Comparison of ENCODE assay signal across 12 cellular contexts in genomic region chr2:217822296-217823252, GRCh38.
DNase-seq lines count a peak whose midpoint lies in the region; ATAC-seq and TF ChIP-seq lines count a peak whose summit lies in the region.
"Had no signal": no experiment of that assay in that cellular context is flagged by ENCODE, and none has a peak within 500 bp of the region (broad histone marks: within the 10 kb centered on the region; RNA-seq: fewer than 3 reads in every experiment).

No MANE protein-coding gene starts in this region.

- TF ChIP-seq CTCF in WTC11 (IDR thresholded peaks at IDR 0.05) (no peak), fibroblast of the aortic adventitia (IDR thresholded peaks at IDR 0.05; ENCODE audit: insufficient read depth, low read length) (peak; percentile 30)

- peaks cover 15% of the 10 kb centered on the region for H3K4me1 Mint-ChIP-seq in WTC11
- H3K4me1 Mint-ChIP-seq in activated CD8-positive, alpha-beta memory T cell treated with anti-CD3 and anti-CD28 coated beads, Interleukin-2, amount 10 ng/mL, durations not matched to agents 7 days and 5 days, result no peaks in the 10 kb centered on the region
- H3K4me1 Mint-ChIP-seq: CD4-positive, alpha-beta memory T cell had no signal

- peaks cover 14% of the 10 kb centered on the region for H3K36me3 ChIP-seq in rectal smooth muscle tissue (ENCODE audit: control insufficient read depth, insufficient read depth, low read length)

- no peaks in the 10 kb centered on the region for H3K27me3 ChIP-seq in rectal smooth muscle tissue (ENCODE audit: control insufficient read depth, insufficient read depth, low read length)
- H3K27me3 ChIP-seq: dorsolateral prefrontal cortex, Peyer's patch had no signal

- H3K27ac Mint-ChIP-seq in WTC11, result peak overlapping the region; percentile 79
- H3K27ac Mint-ChIP-seq in activated CD8-positive, alpha-beta memory T cell treated with anti-CD3 and anti-CD28 coated beads, Interleukin-2, amount 10 ng/mL, durations not matched to agents 7 days and 5 days, result no peak overlapping the region
- H3K27ac Mint-ChIP-seq: CD4-positive, alpha-beta memory T cell had no signal

- H3K9ac ChIP-seq in rectal smooth muscle tissue (ENCODE audit: low read length), result no peak overlapping the region

- CTCF ChIA-PET in WTC11 (lab: Charles Lee), result interaction anchor here (0.5 to 1.4 kb wide), 3 partner anchors 33 to 1227 kb away, joined by 3 to 6 read pairs (median 4); no protein-coding TSS in a partner anchor
- CTCF ChIA-PET in activated CD8-positive, alpha-beta memory T cell treated with anti-CD3 and anti-CD28 coated beads, Interleukin-2, amount 10 ng/mL, durations not matched to agents 7 days and 5 days (lab: Charles Lee), result no interaction called here

- peak; percentile 55 for DNase-seq in AG20443 (ENCODE audit: low spot score)
- no peak for DNase-seq in WTC11 (ENCODE audit: low spot score)
- peak; percentile 54 for DNase-seq in fibroblast of the aortic adventitia (ENCODE audit: low read depth)
- no peak for DNase-seq in activated CD8-positive, alpha-beta memory T cell treated with anti-CD3 and anti-CD28 coated beads, Interleukin-2, amount 10 ng/mL, durations not matched to agents 7 days and 5 days
- DNase-seq in stimulated activated CD4-positive, alpha-beta T cell treated with anti-CD3 and anti-CD28 coated beads, Interleukin-12 subunit alpha, Interleukin-12 subunit beta, amount 100 ng/mL, for 4 hours, result no peak
- no peak for DNase-seq in NCI-H446 treated with DMSO at 0.1 percent for 48 hours (lab: John Stamatoyannopoulos, UW)
- no peak for DNase-seq in activated CD4-positive, alpha-beta T cell treated with anti-CD3 and anti-CD28 coated beads, Interleukin-2, amount 50 U/mL, for 4 hours
- DNase-seq: CD4-positive, alpha-beta memory T cell; dorsolateral prefrontal cortex; Peyer's patch; trophoblast cell had no signal

- no peak overlapping the region for H3K4me3 Mint-ChIP-seq in WTC11
- H3K4me3 Mint-ChIP-seq in activated CD8-positive, alpha-beta memory T cell treated with anti-CD3 and anti-CD28 coated beads, Interleukin-2, amount 10 ng/mL, durations not matched to agents 7 days and 5 days, result no peak overlapping the region
- H3K4me3 Mint-ChIP-seq: CD4-positive, alpha-beta memory T cell had no signal

- H3K4me3 ChIP-seq in fibroblast of the aortic adventitia (ENCODE audit: low read depth, low read length), result no peak overlapping the region
- no peak overlapping the region for H3K4me3 ChIP-seq in rectal smooth muscle tissue (ENCODE audit: low read length)
- H3K4me3 ChIP-seq: dorsolateral prefrontal cortex, Peyer's patch had no signal

- POLR2A ChIA-PET in WTC11 (lab: Charles Lee), result no interaction called here

- ATAC-seq in WTC11, result peak; percentile 39
- no peak for ATAC-seq in activated CD8-positive, alpha-beta memory T cell treated with anti-CD3 and anti-CD28 coated beads, Interleukin-2, amount 10 ng/mL, durations not matched to agents 7 days and 5 days

- peaks cover 40% of the 10 kb centered on the region for H3K4me1 ChIP-seq in rectal smooth muscle tissue (ENCODE audit: control insufficient read depth, insufficient read depth, low read length)

- H3K36me3 Mint-ChIP-seq in WTC11, result no peaks in the 10 kb centered on the region
- no peaks in the 10 kb centered on the region for H3K36me3 Mint-ChIP-seq in activated CD8-positive, alpha-beta memory T cell treated with anti-CD3 and anti-CD28 coated beads, Interleukin-2, amount 10 ng/mL, durations not matched to agents 7 days and 5 days
- H3K36me3 Mint-ChIP-seq: CD4-positive, alpha-beta memory T cell had no signal

- H3K9me3 Mint-ChIP-seq in WTC11, result no peaks in the 10 kb centered on the region
- H3K9me3 Mint-ChIP-seq in activated CD8-positive, alpha-beta memory T cell treated with anti-CD3 and anti-CD28 coated beads, Interleukin-2, amount 10 ng/mL, durations not matched to agents 7 days and 5 days (ENCODE audit: low read depth), result no peaks in the 10 kb centered on the region
- H3K9me3 Mint-ChIP-seq: CD4-positive, alpha-beta memory T cell had no signal

- peak overlapping the region; percentile 44 for H3K27ac ChIP-seq in rectal smooth muscle tissue (ENCODE audit: low read depth, low read length)

- H3K27me3 Mint-ChIP-seq in WTC11 (ENCODE audit: low read depth), result no peaks in the 10 kb centered on the region
- H3K27me3 Mint-ChIP-seq in activated CD8-positive, alpha-beta memory T cell treated with anti-CD3 and anti-CD28 coated beads, Interleukin-2, amount 10 ng/mL, durations not matched to agents 7 days and 5 days, result no peaks in the 10 kb centered on the region

TF ChIP-seq in WTC11, 78 proteins besides CTCF, POLR2A, EP300 and RAD21 (continues in another document):
- no peak for TF ChIP-seq SOX15 (CRISPR knock-in tag; IDR thresholded peaks at IDR 0.05)
- no peak for TF ChIP-seq NFATC4 (CRISPR knock-in tag; IDR thresholded peaks at IDR 0.05)
- no peak for TF ChIP-seq NFE2L1 (CRISPR knock-in tag; IDR thresholded peaks at IDR 0.05)
- TF ChIP-seq RORB (CRISPR knock-in tag; IDR thresholded peaks at IDR 0.05), result no peak
- TF ChIP-seq GABPB1 (CRISPR knock-in tag; IDR thresholded peaks at IDR 0.05), result no peak
- TF ChIP-seq ZBTB43 (CRISPR knock-in tag; IDR thresholded peaks at IDR 0.05), result no peak
- TF ChIP-seq TCF7 (CRISPR knock-in tag; IDR thresholded peaks at IDR 0.05; ENCODE audit: low read depth), result no peak
- TF ChIP-seq MAX (CRISPR knock-in tag; IDR thresholded peaks at IDR 0.05), result no peak
- no peak for TF ChIP-seq ZNF263 (CRISPR knock-in tag; IDR thresholded peaks at IDR 0.05; ENCODE audit: low read depth)
- no peak for TF ChIP-seq HMGXB4 (CRISPR knock-in tag; IDR thresholded peaks at IDR 0.05)
- no peak for TF ChIP-seq CREB1 (CRISPR knock-in tag; IDR thresholded peaks at IDR 0.05)
- TF ChIP-seq MXD4 (CRISPR knock-in tag; IDR thresholded peaks at IDR 0.05; ENCODE audit: borderline replicate concordance), result no peak
- TF ChIP-seq ATF3 (CRISPR knock-in tag; conservative IDR thresholded peaks at IDR 0.05), result no peak
- TF ChIP-seq ZBTB21 (CRISPR knock-in tag; IDR thresholded peaks at IDR 0.05; ENCODE audit: borderline replicate concordance), result no peak
- no peak for TF ChIP-seq AFF4 (CRISPR knock-in tag; IDR thresholded peaks at IDR 0.05; ENCODE audit: borderline replicate concordance)

Comparison
In these comparisons a context has a peak if more than half of its experiments do, and no peak if none do; other contexts are left out.
1. DNase-seq: peak in AG20443 (single experiment) and fibroblast of the aortic adventitia (single experiment); none in WTC11 (single experiment), activated CD8-positive, alpha-beta memory T cell treated with anti-CD3 and anti-CD28 coated beads, Interleukin-2, amount 10 ng/mL, durations not matched to agents 7 days and 5 days (single experiment), stimulated activated CD4-positive, alpha-beta T cell treated with anti-CD3 and anti-CD28 coated beads, Interleukin-12 subunit alpha, Interleukin-12 subunit beta, amount 100 ng/mL, for 4 hours (single experiment), NCI-H446 treated with DMSO at 0.1 percent for 48 hours (single experiment) and activated CD4-positive, alpha-beta T cell treated with anti-CD3 and anti-CD28 coated beads, Interleukin-2, amount 50 U/mL, for 4 hours (0 of 2).